5 cellular contexts compared by ENCODE assay signal in the genomic region with DNA sequence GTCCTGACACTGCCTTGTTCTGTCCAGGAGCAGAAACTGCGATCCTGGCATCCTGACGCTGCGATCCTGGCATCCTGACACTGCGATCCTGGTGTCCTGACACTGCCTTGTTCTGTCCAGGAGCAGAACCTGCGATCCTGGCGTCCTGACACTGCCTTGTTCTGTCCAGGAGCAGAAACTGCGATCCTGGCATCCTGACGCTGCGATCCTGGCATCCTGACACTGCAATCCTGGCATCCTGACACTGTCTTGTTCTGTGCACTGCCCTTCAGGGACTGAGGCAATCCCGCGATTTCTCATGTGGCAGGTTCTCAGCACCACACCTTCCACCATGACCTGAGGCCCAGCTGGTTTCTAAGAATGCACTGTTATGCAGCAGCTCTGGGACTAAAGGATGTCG.
A peak's percentile ranks its signal among the peaks of the same experiment; 100 is the strongest.
DNase-seq lines count a peak whose midpoint lies in the region; TF ChIP-seq lines count a peak whose summit lies in the region.
"Not testable (repeated sequence)": the region's sequence is repeated elsewhere in the genome, so short reads cannot be mapped to it uniquely, and the experiment has no call there.

No MANE protein-coding gene starts in this region.

- H3K27me3 ChIP-seq in spleen (replicated peaks in 1 of 7), result peaks cover 0 to 21% (median 0%) of the 10 kb centered on the region in 7 donors

- not testable (repeated sequence) for H3K27ac ChIP-seq in spleen

- WGBS in spleen, 5 donors, result 82 to 87% (median 85%) methylated on average over 12 of the region's 12 CpGs

- TF ChIP-seq POLR2A in spleen (IDR thresholded peaks at IDR 0.05), result not testable (repeated sequence)

- not testable (repeated sequence) for TF ChIP-seq CTCF in spleen (IDR thresholded peaks at IDR 0.05 in 8 of 11, conservative IDR thresholded peaks at IDR 0.05 in 3 of 11)

- H3K4me3 ChIP-seq in spleen, result not testable (repeated sequence)

- not testable (repeated sequence) for H3K9me3 ChIP-seq in spleen

- intact Hi-C loops in posterior vena cava (cut with DNase I); spleen (cut with DNase I; ENCODE audit: low total_unique reads): not testable (repeated sequence)

- in situ Hi-C loops in G401 (cut with HindIII; ENCODE audit: low sequenced_read_pairs), result not testable (repeated sequence)

- H3K4me1 ChIP-seq in spleen, result not testable (repeated sequence)

- DNase-seq in G401 (ENCODE audit: low spot score) (peak; percentile 80), cerebellar cortex (ENCODE audit: low spot score) (peak; percentile 72), mesenteric fat pad (ENCODE audit: low spot score) (peak; percentile 64), posterior vena cava (ENCODE audit: low spot score) (peak; percentile 24), spleen (peak; percentile 41)

- H3K36me3 ChIP-seq in spleen, result not testable (repeated sequence)

Comparison
In these comparisons a context has a peak if more than half of its experiments do, and no peak if none do; other contexts are left out.
1. DNase-seq: peak in every context shown above with its lines; median percentile 80 in G401; 72 in cerebellar cortex; 64 in mesenteric fat pad; 41 in spleen; 24 in posterior vena cava.